1 cellular context compared by ENCODE assay signal in the genomic region with DNA sequence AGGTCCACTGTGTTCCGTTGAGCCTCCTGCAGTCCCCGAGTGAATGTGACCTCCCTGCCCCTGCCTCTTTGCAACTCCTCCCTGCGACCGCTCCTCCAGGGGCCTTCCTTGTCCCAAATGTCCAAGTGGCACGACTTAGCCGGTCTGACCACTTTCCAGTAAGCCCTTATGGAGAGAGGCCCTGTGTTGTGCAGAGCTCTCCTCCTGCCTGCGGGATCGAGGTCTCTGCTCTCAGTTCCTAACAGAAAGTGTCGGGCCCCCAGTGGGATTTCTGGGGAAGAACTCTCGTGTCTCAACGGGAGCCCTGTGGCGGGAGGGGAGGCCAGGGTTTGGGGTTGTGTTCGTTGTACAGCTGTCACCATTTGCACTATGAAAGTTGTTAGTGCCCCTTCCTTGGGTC.
TF ChIP-seq lines count a peak whose summit lies in the region.

No MANE protein-coding gene starts in this region.

TF ChIP-seq in IMR-90, 13 proteins besides CTCF, POLR2A, EP300 and RAD21 (continued from another document):
- TF ChIP-seq CEBPB (IDR thresholded peaks at IDR 0.05; ENCODE audit: low read depth, low read length) (no peak), CHD1 (IDR thresholded peaks at IDR 0.05; ENCODE audit: low read depth, low read length) (no peak), BHLHE40 (IDR thresholded peaks at IDR 0.05; ENCODE audit: low read depth, low read length) (no peak), RFX5 (IDR thresholded peaks at IDR 0.05; ENCODE audit: low read depth, low read length) (no peak), FOS (IDR thresholded peaks at IDR 0.05; ENCODE audit: low read depth, low read length) (no peak), MXI1 (IDR thresholded peaks at IDR 0.05; ENCODE audit: borderline replicate concordance, low read depth, low read length) (no peak)
